1 cellular context compared by ENCODE assay signal in genomic region chr5:62722360-62722759, GRCh38.
TF ChIP-seq lines count a peak whose summit lies in the region.

No MANE protein-coding gene starts in this region.

TF ChIP-seq in GM23338, 12 proteins besides CTCF, POLR2A, EP300 and RAD21 (continued from another document):
- no peak for TF ChIP-seq EZH2phosphoT487 (IDR thresholded peaks at IDR 0.05; ENCODE audit: unreplicated experiment)
- TF ChIP-seq, protein P1, sequence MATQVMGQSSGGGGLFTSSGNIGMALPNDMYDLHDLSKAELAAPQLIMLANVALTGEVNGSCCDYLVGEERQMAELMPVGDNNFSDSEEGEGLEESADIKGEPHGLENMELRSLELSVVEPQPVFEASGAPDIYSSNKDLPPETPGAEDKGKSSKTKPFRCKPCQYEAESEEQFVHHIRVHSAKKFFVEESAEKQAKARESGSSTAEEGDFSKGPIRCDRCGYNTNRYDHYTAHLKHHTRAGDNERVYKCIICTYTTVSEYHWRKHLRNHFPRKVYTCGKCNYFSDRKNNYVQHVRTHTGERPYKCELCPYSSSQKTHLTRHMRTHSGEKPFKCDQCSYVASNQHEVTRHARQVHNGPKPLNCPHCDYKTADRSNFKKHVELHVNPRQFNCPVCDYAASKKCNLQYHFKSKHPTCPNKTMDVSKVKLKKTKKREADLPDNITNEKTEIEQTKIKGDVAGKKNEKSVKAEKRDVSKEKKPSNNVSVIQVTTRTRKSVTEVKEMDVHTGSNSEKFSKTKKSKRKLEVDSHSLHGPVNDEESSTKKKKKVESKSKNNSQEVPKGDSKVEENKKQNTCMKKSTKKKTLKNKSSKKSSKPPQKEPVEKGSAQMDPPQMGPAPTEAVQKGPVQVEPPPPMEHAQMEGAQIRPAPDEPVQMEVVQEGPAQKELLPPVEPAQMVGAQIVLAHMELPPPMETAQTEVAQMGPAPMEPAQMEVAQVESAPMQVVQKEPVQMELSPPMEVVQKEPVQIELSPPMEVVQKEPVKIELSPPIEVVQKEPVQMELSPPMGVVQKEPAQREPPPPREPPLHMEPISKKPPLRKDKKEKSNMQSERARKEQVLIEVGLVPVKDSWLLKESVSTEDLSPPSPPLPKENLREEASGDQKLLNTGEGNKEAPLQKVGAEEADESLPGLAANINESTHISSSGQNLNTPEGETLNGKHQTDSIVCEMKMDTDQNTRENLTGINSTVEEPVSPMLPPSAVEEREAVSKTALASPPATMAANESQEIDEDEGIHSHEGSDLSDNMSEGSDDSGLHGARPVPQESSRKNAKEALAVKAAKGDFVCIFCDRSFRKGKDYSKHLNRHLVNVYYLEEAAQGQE (IDR thresholded peaks at IDR 0.05; ENCODE audit: unreplicated experiment): no peak
- TF ChIP-seq EZH2 (IDR thresholded peaks at IDR 0.05; ENCODE audit: low read depth, unreplicated experiment): no peak
